ENCODE assay signal across 1 cellular context in genomic region chr19:38702278-38702677, GRCh38.
TF ChIP-seq lines count a peak whose summit lies in the region.

No MANE protein-coding gene starts in this region.

TF ChIP-seq in HepG2, 621 proteins besides CTCF, POLR2A, EP300 and RAD21:
- TF ChIP-seq MTF2 (CRISPR knock-in tag; IDR thresholded peaks at IDR 0.05; ENCODE audit: borderline replicate concordance) (no peak), POLR2G (IDR thresholded peaks at IDR 0.05; ENCODE audit: low read depth, low read length) (0 out of 2 replicates have a peak, but pooled peaks have one; percentile 25), ZNF232 (CRISPR knock-in tag; IDR thresholded peaks at IDR 0.05; ENCODE audit: borderline replicate concordance) (no peak), DZIP1 (CRISPR knock-in tag; IDR thresholded peaks at IDR 0.05) (no peak), ZNF205 (CRISPR knock-in tag; IDR thresholded peaks at IDR 0.05) (no peak), ZNF224 (CRISPR knock-in tag; IDR thresholded peaks at IDR 0.05) (no peak), ZNF543 (CRISPR knock-in tag; IDR thresholded peaks at IDR 0.05) (no peak), PRPF4 (IDR thresholded peaks at IDR 0.05; ENCODE audit: low read depth, low read length, poor library complexity, severe bottlenecking) (no peak), ARNTL (CRISPR knock-in tag; IDR thresholded peaks at IDR 0.05) (no peak), AGO2 (optimal IDR thresholded peaks at IDR 0.05; ENCODE audit: low read depth, low read length) (peak; percentile 81), CENPT (CRISPR knock-in tag; IDR thresholded peaks at IDR 0.05; ENCODE audit: low read depth) (no peak), ZNF891 (CRISPR knock-in tag; IDR thresholded peaks at IDR 0.05) (0 out of 2 replicates have a peak, but pooled peaks have one; percentile 24), RBFOX2 (IDR thresholded peaks at IDR 0.05; ENCODE audit: low read depth, low read length) (no peak), KAT2B (IDR thresholded peaks at IDR 0.05; ENCODE audit: borderline replicate concordance, low read depth, low read length) (no peak)
- TF ChIP-seq, protein P1, sequence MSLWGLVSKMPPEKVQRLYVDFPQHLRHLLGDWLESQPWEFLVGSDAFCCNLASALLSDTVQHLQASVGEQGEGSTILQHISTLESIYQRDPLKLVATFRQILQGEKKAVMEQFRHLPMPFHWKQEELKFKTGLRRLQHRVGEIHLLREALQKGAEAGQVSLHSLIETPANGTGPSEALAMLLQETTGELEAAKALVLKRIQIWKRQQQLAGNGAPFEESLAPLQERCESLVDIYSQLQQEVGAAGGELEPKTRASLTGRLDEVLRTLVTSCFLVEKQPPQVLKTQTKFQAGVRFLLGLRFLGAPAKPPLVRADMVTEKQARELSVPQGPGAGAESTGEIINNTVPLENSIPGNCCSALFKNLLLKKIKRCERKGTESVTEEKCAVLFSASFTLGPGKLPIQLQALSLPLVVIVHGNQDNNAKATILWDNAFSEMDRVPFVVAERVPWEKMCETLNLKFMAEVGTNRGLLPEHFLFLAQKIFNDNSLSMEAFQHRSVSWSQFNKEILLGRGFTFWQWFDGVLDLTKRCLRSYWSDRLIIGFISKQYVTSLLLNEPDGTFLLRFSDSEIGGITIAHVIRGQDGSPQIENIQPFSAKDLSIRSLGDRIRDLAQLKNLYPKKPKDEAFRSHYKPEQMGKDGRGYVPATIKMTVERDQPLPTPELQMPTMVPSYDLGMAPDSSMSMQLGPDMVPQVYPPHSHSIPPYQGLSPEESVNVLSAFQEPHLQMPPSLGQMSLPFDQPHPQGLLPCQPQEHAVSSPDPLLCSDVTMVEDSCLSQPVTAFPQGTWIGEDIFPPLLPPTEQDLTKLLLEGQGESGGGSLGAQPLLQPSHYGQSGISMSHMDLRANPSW (CRISPR knock-in tag; IDR thresholded peaks at IDR 0.05; ENCODE audit: borderline replicate concordance): no peak
- TF ChIP-seq, protein P2, sequence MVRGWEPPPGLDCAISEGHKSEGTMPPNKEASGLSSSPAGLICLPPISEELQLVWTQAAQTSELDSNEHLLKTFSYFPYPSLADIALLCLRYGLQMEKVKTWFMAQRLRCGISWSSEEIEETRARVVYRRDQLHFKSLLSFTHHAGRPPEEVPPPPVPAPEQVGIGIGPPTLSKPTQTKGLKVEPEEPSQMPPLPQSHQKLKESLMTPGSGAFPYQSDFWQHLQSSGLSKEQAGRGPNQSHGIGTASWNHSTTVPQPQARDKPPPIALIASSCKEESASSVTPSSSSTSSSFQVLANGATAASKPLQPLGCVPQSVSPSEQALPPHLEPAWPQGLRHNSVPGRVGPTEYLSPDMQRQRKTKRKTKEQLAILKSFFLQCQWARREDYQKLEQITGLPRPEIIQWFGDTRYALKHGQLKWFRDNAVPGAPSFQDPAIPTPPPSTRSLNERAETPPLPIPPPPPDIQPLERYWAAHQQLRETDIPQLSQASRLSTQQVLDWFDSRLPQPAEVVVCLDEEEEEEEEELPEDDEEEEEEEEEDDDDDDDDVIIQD (CRISPR knock-in tag; IDR thresholded peaks at IDR 0.05; ENCODE audit: low read depth): no peak
